13 cellular contexts compared by ENCODE assay signal in the genomic region with DNA sequence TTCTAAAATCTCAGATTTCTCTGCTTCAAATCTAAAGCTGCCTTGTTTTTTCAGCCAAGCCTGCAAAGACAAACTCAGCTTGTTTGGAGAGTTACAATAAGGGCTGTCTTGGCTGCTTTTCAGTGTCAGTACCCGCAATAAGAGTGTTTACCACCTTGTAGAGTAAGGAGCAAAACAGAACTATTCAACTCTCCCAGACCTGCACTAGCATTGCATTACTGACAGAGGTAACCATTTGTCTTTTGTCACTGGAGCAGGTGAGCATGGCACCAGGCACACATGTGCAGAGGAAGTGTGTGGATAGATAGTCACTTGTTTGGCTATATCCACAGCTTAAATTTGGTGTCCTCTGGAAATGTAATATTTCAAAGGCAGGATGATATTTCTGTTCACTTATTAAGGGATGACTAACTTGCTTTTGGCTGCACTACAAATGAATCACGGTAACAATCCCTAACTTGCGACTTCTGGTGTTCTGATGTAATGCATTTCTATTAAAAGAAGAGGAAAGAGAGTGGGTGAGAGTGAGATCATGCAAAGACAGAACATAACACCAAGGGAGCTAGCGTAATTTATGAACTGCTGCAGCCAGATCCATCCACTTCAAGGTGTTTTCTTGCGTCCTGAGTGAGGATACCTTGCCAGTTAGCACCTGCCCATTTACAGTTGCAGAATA. TPM values are rescaled to one million over a fixed set of nuclear protein-coding genes. Genes with fewer than 3 reads are reported as not detected.
DNase-seq lines count a peak whose midpoint lies in the region; ATAC-seq and TF ChIP-seq lines count a peak whose summit lies in the region.
"Had no signal": no experiment of that assay in that cellular context is flagged by ENCODE, and none has a peak within 500 bp of the region (broad histone marks: within the 10 kb centered on the region; RNA-seq: fewer than 3 reads in every experiment).

No MANE protein-coding gene starts in this region.

- ATAC-seq in PC-3, result peak; percentile 68
- ATAC-seq in HG03460 (IDR thresholded peaks at IDR 0.05; ENCODE audit: unreplicated experiment), result no peak
- ATAC-seq in GM19452 (IDR thresholded peaks at IDR 0.05; ENCODE audit: unreplicated experiment), result no peak

- H3K9ac ChIP-seq in PC-3 (ENCODE audit: low read length), result no peak overlapping the region
- H3K9ac ChIP-seq: BLaER1 had no signal

- H3K9me3 ChIP-seq in PC-3 (ENCODE audit: low read length) (no peaks in the 10 kb centered on the region), esophagus muscularis mucosa (no peaks in the 10 kb centered on the region)
- H3K9me3 ChIP-seq: ascending aorta, BLaER1 had no signal

- no peak for TF ChIP-seq POLR2A in esophagus muscularis mucosa (IDR thresholded peaks at IDR 0.05; ENCODE audit: low read depth)

- H3K4me3 ChIP-seq in AG09309 (ENCODE audit: control insufficient read depth, low read depth, low read length), result no peak overlapping the region
- no peak overlapping the region for H3K4me3 ChIP-seq in PC-3 (ENCODE audit: low read length)
- no peak overlapping the region for H3K4me3 ChIP-seq in esophagus muscularis mucosa
- H3K4me3 ChIP-seq: ascending aorta, BLaER1 had no signal

- H3K36me3 ChIP-seq in PC-3 (ENCODE audit: low read depth, low read length) (no peaks in the 10 kb centered on the region), esophagus muscularis mucosa (no peaks in the 10 kb centered on the region)
- H3K36me3 ChIP-seq: ascending aorta, BLaER1 had no signal

- peaks cover 41% of the 10 kb centered on the region for H3K4me1 Mint-ChIP-seq in nephron

- intact Hi-C loops in PC-3 (cut with micrococcal nuclease) (no loop called here), esophagus muscularis mucosa (cut with DNase I) (no loop called here)

- no peak overlapping the region for H3K27ac ChIP-seq in PC-3 (ENCODE audit: low read length)
- H3K27ac ChIP-seq in esophagus muscularis mucosa (replicated peaks in 1 of 4), result peak overlapping the region; percentile 44 to 63 (median 47)
- H3K27ac ChIP-seq: BLaER1 had no signal

- no peaks in the 10 kb centered on the region for H3K79me2 ChIP-seq in PC-3 (ENCODE audit: low read length)

- H3K27me3 Mint-ChIP-seq in nephron (ENCODE audit: low read depth), result peaks cover 3% of the 10 kb centered on the region

- H4K20me1 ChIP-seq in PC-3 (ENCODE audit: low read length), result no peaks in the 10 kb centered on the region
- H4K20me1 ChIP-seq: BLaER1 had no signal

- no peak for TF ChIP-seq CTCF in AG09309 (IDR thresholded peaks at IDR 0.05; ENCODE audit: control insufficient read depth, insufficient read depth, low read depth, low read length, missing control alignments)
- TF ChIP-seq CTCF in PC-3 (conservative IDR thresholded peaks at IDR 0.05; ENCODE audit: low read depth, low read length), result no peak
- no peak for TF ChIP-seq CTCF in esophagus muscularis mucosa (IDR thresholded peaks at IDR 0.05)
- TF ChIP-seq CTCF in nephron (IDR thresholded peaks at IDR 0.05; ENCODE audit: unreplicated experiment in 3 of 3), result no peak

- H3K9me2 ChIP-seq in PC-3 (replicated peaks; ENCODE audit: low read length), result no peaks in the 10 kb centered on the region

- no peaks in the 10 kb centered on the region for H3F3A ChIP-seq in PC-3 (ENCODE audit: low read length, unreplicated experiment)

- no peaks in the 10 kb centered on the region for H3K36me3 Mint-ChIP-seq in nephron (ENCODE audit: low read depth)

- DNase-seq in AG09309 (ENCODE audit: low read depth) (peak; percentile 21), PC-3 (peak; percentile 58), esophagus muscularis mucosa (ENCODE audit: extremely low spot score) (no peak), GDM1 (lab: John Stamatoyannopoulos, UW) (no peak), NCI-H2171 (lab: John Stamatoyannopoulos, UW) (no peak)
- DNase-seq: NCI-H345, occipital lobe had no signal

- no peak for TF ChIP-seq EP300 in esophagus muscularis mucosa (IDR thresholded peaks at IDR 0.05)

- H3K27me3 ChIP-seq in PC-3 (ENCODE audit: low read length), result peaks cover 52% of the 10 kb centered on the region
- no peaks in the 10 kb centered on the region for H3K27me3 ChIP-seq in esophagus muscularis mucosa
- H3K27me3 ChIP-seq: ascending aorta, BLaER1 had no signal

- H3K27ac Mint-ChIP-seq in nephron, result peak overlapping the region; percentile 3 to 38 (median 9)

- WGBS in esophagus muscularis mucosa, result 38% methylated on average over 5 of the region's 5 CpGs

- no peaks in the 10 kb centered on the region for H3K9me3 Mint-ChIP-seq in nephron

- POLR2A ChIA-PET in PC-3 (lab: Charles Lee; ENCODE audit: unreplicated experiment), result no interaction called here

- peaks cover 8% of the 10 kb centered on the region for H3K4me1 ChIP-seq in PC-3 (ENCODE audit: insufficient read depth, low read length)
- H3K4me1 ChIP-seq in esophagus muscularis mucosa, result peaks cover 0 to 27% (median 25%) of the 10 kb centered on the region in 4 donors
- H3K4me1 ChIP-seq: ascending aorta, BLaER1 had no signal

- H3K4me3 Mint-ChIP-seq in nephron, result no peak overlapping the region

- CTCF ChIA-PET in PC-3 (lab: Charles Lee), result no interaction called here

- H2AFZ ChIP-seq in PC-3 (ENCODE audit: low read length), result no peak overlapping the region

- H3K4me2 ChIP-seq in PC-3 (ENCODE audit: low read length), result peak overlapping the region; percentile 34; the same call in 1 of the 2 replicates
- H3K4me2 ChIP-seq: BLaER1 had no signal

- no TSS peak for BruUV-seq in PC-3 (replicated peaks; lab: Mats Ljungman, UMichigan)

RNA-seq across cellular contexts. Expression of a gene that starts 38.6 kb away (rescaled TPM):
- total RNA-seq in PC-3 (2014; rRNA removed), result not detected in 2 replicates
- total RNA-seq in esophagus muscularis mucosa, result 1 to 10 TPM; 5.8 to 9.1 (median 8.0) TPM
- total RNA-seq: T-helper 1 cell treated with Interleukin-12 subunit alpha and Interleukin-12 subunit beta and Interleukin-4 antibody, amounts not matched to agents 30 ng/mL and 1 ng/mL, for 36 hours had no signal

Comparison
In these comparisons a context has a peak if more than half of its experiments do, and no peak if none do; other contexts are left out.
1. DNase-seq: peak in AG09309 (single experiment) and PC-3 (single experiment); none in esophagus muscularis mucosa (single experiment), GDM1 (single experiment) and NCI-H2171 (single experiment).